1 cellular context compared by ENCODE assay signal in the genomic region with DNA sequence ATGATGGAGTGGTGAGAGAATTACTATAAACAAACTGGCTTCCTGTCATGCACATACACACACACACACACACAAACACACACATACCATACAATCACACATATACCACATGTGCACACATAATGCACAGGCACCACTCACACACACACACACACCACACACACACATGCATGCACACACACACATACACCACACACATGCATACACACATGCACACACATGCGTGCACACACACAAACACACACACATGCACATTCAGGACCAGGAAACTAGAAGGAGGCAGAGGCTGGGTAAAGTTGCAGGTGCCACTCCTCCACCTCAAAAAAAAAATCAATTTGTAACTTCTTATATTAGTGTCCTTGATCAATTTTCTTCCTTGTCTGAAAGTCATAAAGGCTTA.
TF ChIP-seq lines count a peak whose summit lies in the region.

No MANE protein-coding gene starts in this region.

TF ChIP-seq in GM12878, 131 proteins besides CTCF, POLR2A, EP300 and RAD21:
- no peak for TF ChIP-seq YY1 (IDR thresholded peaks at IDR 0.05; ENCODE audit: low read depth, low read length)
- TF ChIP-seq, protein P1, sequence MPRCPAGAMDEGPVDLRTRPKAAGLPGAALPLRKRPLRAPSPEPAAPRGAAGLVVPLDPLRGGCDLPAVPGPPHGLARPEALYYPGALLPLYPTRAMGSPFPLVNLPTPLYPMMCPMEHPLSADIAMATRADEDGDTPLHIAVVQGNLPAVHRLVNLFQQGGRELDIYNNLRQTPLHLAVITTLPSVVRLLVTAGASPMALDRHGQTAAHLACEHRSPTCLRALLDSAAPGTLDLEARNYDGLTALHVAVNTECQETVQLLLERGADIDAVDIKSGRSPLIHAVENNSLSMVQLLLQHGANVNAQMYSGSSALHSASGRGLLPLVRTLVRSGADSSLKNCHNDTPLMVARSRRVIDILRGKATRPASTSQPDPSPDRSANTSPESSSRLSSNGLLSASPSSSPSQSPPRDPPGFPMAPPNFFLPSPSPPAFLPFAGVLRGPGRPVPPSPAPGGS (IDR thresholded peaks at IDR 0.05; ENCODE audit: borderline replicate concordance, insufficient read depth, low read depth, low read length, poor library complexity, severe bottlenecking) = peak; percentile 46
